Comparison of ENCODE assay signal across 32 cellular contexts in genomic region chr1:153415850-153416570, GRCh38. TPM values are rescaled to one million over a fixed set of nuclear protein-coding genes. Genes with fewer than 3 reads are reported as not detected.
"Had no signal": no experiment of that assay in that cellular context is flagged by ENCODE, and none has a peak within 500 bp of the region (broad histone marks: within the 10 kb centered on the region; RNA-seq: fewer than 3 reads in every experiment).

S100A7A (plus strand) TSS chr1:153416520; CDS start chr1:153418083, 1,563 bp downstream.

- H3K4me3 Mint-ChIP-seq: activated CD4-positive, alpha-beta memory T cell treated with anti-CD3 and anti-CD28 coated beads, Interleukin-2, amount 10 ng/mL, durations not matched to agents 7 days and 5 days; activated CD4-positive, alpha-beta T cell treated with anti-CD3 and anti-CD28 coated beads for 36 hours; activated naive CD4-positive, alpha-beta T cell treated with anti-CD3 and anti-CD28 coated beads for 36 hours; activated naive CD8-positive, alpha-beta T cell; activated T-helper 17 cell treated with anti-CD3 and anti-CD28 coated beads, Interleukin-2, amount 50 U/mL, for 72 hours; brain; T-cell had no signal

- DNase-seq: activated CD4-positive, alpha-beta memory T cell treated with anti-CD3 and anti-CD28 coated beads, Interleukin-2, amount 10 ng/mL, durations not matched to agents 7 days and 5 days; activated CD4-positive, alpha-beta T cell treated with anti-CD3 and anti-CD28 coated beads for 36 hours; activated CD4-positive, alpha-beta T cell treated with anti-CD3 and anti-CD28 coated beads, Interleukin-2, amount 50 U/mL, for 1 hour; activated gamma-delta T cell; activated naive CD4-positive, alpha-beta T cell treated with anti-CD3 and anti-CD28 coated beads for 36 hours; activated T-cell treated with anti-CD3 and anti-CD28 coated beads for 4 hours; activated T-cell treated with anti-CD3 and anti-CD28 coated beads, Interleukin-2, amount 50 U/mL, for 48 hours; amygdala; NCI-H1092 treated with DMSO at 0.1 percent for 48 hours; NCI-H1417 treated with DMSO at 0.1 percent for 48 hours; NCI-H1694; NCI-H2029; NCI-H2107; NCI-H2171 treated with DMSO at 0.1 percent for 48 hours; NCI-H226; NCI-H510A; NCI-H526 treated with DMSO at 0.1 percent for 48 hours; NK-92 treated with Interleukin-12 subunit alpha and Interleukin-12 subunit beta, amount 100 ng/mL, for 24 hours; SIG-M5; T-cell; T-helper 2 cell had no signal

- H3K9ac ChIP-seq: KMS-11 had no signal

- FAIRE-seq: astrocyte, RCC 7860 had no signal

- H3K27ac Mint-ChIP-seq: activated CD4-positive, alpha-beta memory T cell treated with anti-CD3 and anti-CD28 coated beads, Interleukin-2, amount 10 ng/mL, durations not matched to agents 7 days and 5 days; activated CD4-positive, alpha-beta T cell treated with anti-CD3 and anti-CD28 coated beads for 36 hours; activated naive CD4-positive, alpha-beta T cell treated with anti-CD3 and anti-CD28 coated beads for 36 hours; activated naive CD8-positive, alpha-beta T cell; activated T-helper 17 cell treated with anti-CD3 and anti-CD28 coated beads, Interleukin-2, amount 50 U/mL, for 72 hours; brain; T-cell had no signal

- H3K27me3 ChIP-seq: cardiac muscle cell had no signal

- H3K27ac ChIP-seq: cardiac muscle cell, KMS-11, SK-N-MC, VCaP had no signal

- H3K36me3 Mint-ChIP-seq: activated naive CD8-positive, alpha-beta T cell; brain; T-cell had no signal

- H3K4me1 Mint-ChIP-seq: activated CD4-positive, alpha-beta memory T cell treated with anti-CD3 and anti-CD28 coated beads, Interleukin-2, amount 10 ng/mL, durations not matched to agents 7 days and 5 days; activated CD4-positive, alpha-beta T cell treated with anti-CD3 and anti-CD28 coated beads for 36 hours; activated T-helper 17 cell treated with anti-CD3 and anti-CD28 coated beads, Interleukin-2, amount 50 U/mL, for 72 hours; brain; T-cell had no signal

- H3K36me3 ChIP-seq: cardiac muscle cell had no signal

- ATAC-seq: activated CD4-positive, alpha-beta T cell treated with anti-CD3 and anti-CD28 coated beads for 36 hours; activated T-helper 17 cell treated with anti-CD3 and anti-CD28 coated beads, Interleukin-2, amount 50 U/mL, for 72 hours; T-cell had no signal

- H3K4me3 ChIP-seq: cardiac muscle cell, SK-N-MC had no signal

RNA-seq across cellular contexts. Expression of gene S100A7A, which starts in this region (rescaled TPM):
- total RNA-seq: activated CD4-positive, alpha-beta memory T cell treated with anti-CD3 and anti-CD28 coated beads, Interleukin-2, amount 10 ng/mL, durations not matched to agents 7 days and 5 days; activated CD4-positive, alpha-beta T cell treated with anti-CD3 and anti-CD28 coated beads for 36 hours; activated CD8-positive, alpha-beta memory T cell treated with anti-CD3 and anti-CD28 coated beads for 36 hours; activated naive CD4-positive, alpha-beta T cell treated with anti-CD3 and anti-CD28 coated beads for 36 hours; activated T-helper 17 cell treated with anti-CD3 and anti-CD28 coated beads, Interleukin-2, amount 50 U/mL, for 72 hours; astrocyte; cardiac muscle cell; MCF 10A; T-cell had no signal
- polyA plus RNA-seq: cardiac muscle cell had no signal
